ENCODE assay signal across 31 cellular contexts in genomic region chr3:123389338-123389910, GRCh38. TPM values are rescaled to one million over a fixed set of nuclear protein-coding genes. Genes with fewer than 3 reads are reported as not detected.
A peak's percentile ranks its signal among the peaks of the same experiment; 100 is the strongest.
DNase-seq lines count a peak whose midpoint lies in the region; ATAC-seq, FAIRE-seq and TF ChIP-seq lines count a peak whose summit lies in the region.
"Had no signal": no experiment of that assay in that cellular context is flagged by ENCODE, and none has a peak within 500 bp of the region (broad histone marks: within the 10 kb centered on the region; RNA-seq: fewer than 3 reads in every experiment).

No MANE protein-coding gene starts in this region.

- peaks cover 22% of the 10 kb centered on the region for H3K27me3 Mint-ChIP-seq in nephron progenitor cell (ENCODE audit: low read depth, poor library complexity)

- DNase-seq in caudate nucleus (lab: John Stamatoyannopoulos, UW): no peak
- peak; percentile 22 for DNase-seq in left ventricle myocardium superior
- no peak for DNase-seq in nephron progenitor cell
- DNase-seq in HAP-1 (ENCODE audit: low spot score in 2 of 2): no peak
- no peak for DNase-seq in retina
- no peak for DNase-seq in GM10248 (ENCODE audit: extremely low spot score)
- DNase-seq in RCC 7860 (ENCODE audit: low spot score): no peak
- DNase-seq: ACHN; activated CD4-positive, alpha-beta T cell treated with anti-CD3 and anti-CD28 coated beads, Interleukin-2, amount 50 U/mL, for 4 hours; activated CD8-positive, alpha-beta memory T cell treated with anti-CD3 and anti-CD28 coated beads, Interleukin-2, amount 10 ng/mL, durations not matched to agents 7 days and 5 days; activated T-cell treated with anti-CD3 and anti-CD28 coated beads, Interleukin-2, amount 50 U/mL, for 4 hours; CD4-positive, alpha-beta memory T cell; foreskin fibroblast; H7; KG1; kidney glomerular epithelial cell; NCI-H1417; NCI-H2029; NCI-H2227 treated with DMSO at 0.1 percent for 48 hours; NCI-H526 treated with DMSO at 0.1 percent for 48 hours; PC-3; SHP77; T-helper 17 cell had no signal

- peaks cover 90% of the 10 kb centered on the region for H3K4me1 Mint-ChIP-seq in nephron progenitor cell
- H3K4me1 Mint-ChIP-seq: activated CD8-positive, alpha-beta memory T cell treated with anti-CD3 and anti-CD28 coated beads, Interleukin-2, amount 10 ng/mL, durations not matched to agents 7 days and 5 days; B cell; CD4-positive, alpha-beta memory T cell; stimulated activated memory B cell treated with anti-CD40 and anti-IgM and Interleukin-4, amounts not matched to agents 10 μg/mL and 1 μg/mL and 100 μg/mL, for 72 hours had no signal

- H3K27ac ChIP-seq in caudate nucleus (ENCODE audit: low read depth, low read length) (peak overlapping the region; percentile 77), subcutaneous abdominal adipose tissue (ENCODE audit: low read depth, low read length) (peak overlapping the region; percentile 43)
- H3K27ac ChIP-seq: cardiac muscle cell, suprapubic skin, vagina had no signal

- H3K27ac Mint-ChIP-seq in nephron progenitor cell: peak overlapping the region; percentile 87
- H3K27ac Mint-ChIP-seq: activated CD8-positive, alpha-beta memory T cell treated with anti-CD3 and anti-CD28 coated beads, Interleukin-2, amount 10 ng/mL, durations not matched to agents 7 days and 5 days; B cell; stimulated activated memory B cell treated with anti-CD40 and anti-IgM and Interleukin-4, amounts not matched to agents 10 μg/mL and 1 μg/mL and 100 μg/mL, for 72 hours; T-helper 17 cell had no signal

- H3K9me3 ChIP-seq in subcutaneous abdominal adipose tissue (ENCODE audit: control insufficient read depth in 5 of 5, low read length in 5 of 5): no peaks in the 10 kb centered on the region
- no peaks in the 10 kb centered on the region for H3K9me3 ChIP-seq in HAP-1
- H3K9me3 ChIP-seq: suprapubic skin, vagina had no signal

- H3K4me3 ChIP-seq in subcutaneous abdominal adipose tissue (ENCODE audit: low read depth in 1 of 5, low read length in 5 of 5): no peak overlapping the region
- H3K4me3 ChIP-seq in HAP-1: no peak overlapping the region
- H3K4me3 ChIP-seq: cardiac muscle cell, suprapubic skin, vagina had no signal

- no peaks in the 10 kb centered on the region for H3K36me3 Mint-ChIP-seq in nephron progenitor cell (ENCODE audit: low read depth)
- H3K36me3 Mint-ChIP-seq: activated CD8-positive, alpha-beta memory T cell treated with anti-CD3 and anti-CD28 coated beads, Interleukin-2, amount 10 ng/mL, durations not matched to agents 7 days and 5 days; CD4-positive, alpha-beta memory T cell; stimulated activated memory B cell treated with anti-CD40 and anti-IgM and Interleukin-4, amounts not matched to agents 10 μg/mL and 1 μg/mL and 100 μg/mL, for 72 hours had no signal

- no peak for ATAC-seq in left ventricle myocardium superior
- ATAC-seq: activated CD8-positive, alpha-beta memory T cell treated with anti-CD3 and anti-CD28 coated beads, Interleukin-2, amount 10 ng/mL, durations not matched to agents 7 days and 5 days; activated T-cell treated with anti-CD3 and anti-CD28 coated beads, Interleukin-2, amount 50 U/mL, for 4 hours; PC-3; stimulated activated memory B cell treated with anti-CD40 and anti-IgM and Interleukin-4, amounts not matched to agents 10 μg/mL and 1 μg/mL and 100 μg/mL, for 72 hours; T-helper 17 cell had no signal

- H3K4me1 ChIP-seq in subcutaneous abdominal adipose tissue (ENCODE audit: control insufficient read depth in 5 of 5, insufficient read depth in 5 of 5, low read length in 5 of 5) (peaks cover 6 to 74% (median 45%) of the 10 kb centered on the region in 5 donors), HAP-1 (no peaks in the 10 kb centered on the region)

- CTCF ChIA-PET in GM10248 (lab: Yijun Ruan, JAX): interaction anchor here (1.3 kb wide), 1 partner anchor 60 kb away, joined by 3 read pairs; no protein-coding TSS in a partner anchor

- no peak overlapping the region for H3K9ac ChIP-seq in subcutaneous abdominal adipose tissue (ENCODE audit: low read length in 5 of 5)

- intact Hi-C loops in left ventricle myocardium superior (cut with micrococcal nuclease): no loop called here

- in situ Hi-C loops in HAP-1 (cut with MboI; ENCODE audit: low sequenced_read_pairs): no loop called here

- H3K27me3 ChIP-seq in subcutaneous abdominal adipose tissue (ENCODE audit: control insufficient read depth in 5 of 5, insufficient read depth in 4 of 5, low read length in 5 of 5) (no peaks in the 10 kb centered on the region), HAP-1 (ENCODE audit: low read depth) (no peaks in the 10 kb centered on the region)
- H3K27me3 ChIP-seq: cardiac muscle cell, suprapubic skin, vagina had no signal

- no peak overlapping the region for H3K4me3 Mint-ChIP-seq in nephron progenitor cell
- H3K4me3 Mint-ChIP-seq: activated CD8-positive, alpha-beta memory T cell treated with anti-CD3 and anti-CD28 coated beads, Interleukin-2, amount 10 ng/mL, durations not matched to agents 7 days and 5 days; activated T-cell treated with anti-CD3 and anti-CD28 coated beads, Interleukin-2, amount 50 U/mL, for 4 hours; B cell; CD4-positive, alpha-beta memory T cell; stimulated activated memory B cell treated with anti-CD40 and anti-IgM and Interleukin-4, amounts not matched to agents 10 μg/mL and 1 μg/mL and 100 μg/mL, for 72 hours; T-helper 17 cell had no signal

- no peaks in the 10 kb centered on the region for H3K36me3 ChIP-seq in subcutaneous abdominal adipose tissue (ENCODE audit: control insufficient read depth in 5 of 5, insufficient read depth in 5 of 5, low read length in 5 of 5)
- no peaks in the 10 kb centered on the region for H3K36me3 ChIP-seq in HAP-1 (replicated peaks)
- H3K36me3 ChIP-seq: cardiac muscle cell, suprapubic skin, vagina had no signal

- H3K9me3 Mint-ChIP-seq in nephron progenitor cell: no peaks in the 10 kb centered on the region
- H3K9me3 Mint-ChIP-seq: activated T-cell treated with anti-CD3 and anti-CD28 coated beads, Interleukin-2, amount 50 U/mL, for 4 hours; CD4-positive, alpha-beta memory T cell; stimulated activated memory B cell treated with anti-CD40 and anti-IgM and Interleukin-4, amounts not matched to agents 10 μg/mL and 1 μg/mL and 100 μg/mL, for 72 hours had no signal

- no peak for FAIRE-seq in RCC 7860 (lab: Jason Lieb, UNC)
- FAIRE-seq: astrocyte, GM18507 had no signal

- TF ChIP-seq CTCF in nephron progenitor cell (IDR thresholded peaks at IDR 0.05) (no peak), GM10248 (IDR thresholded peaks at IDR 0.05; ENCODE audit: control extremely low read depth, extremely low read depth, low read depth, missing control alignments) (no peak)

- POLR2A ChIA-PET in GM10248 (lab: Yijun Ruan, JAX): no interaction called here

RNA-seq across cellular contexts. Expression of gene ADCY5, which starts 59.5 kb away (rescaled TPM):
- total RNA-seq in left ventricle myocardium superior: 273 TPM
- total RNA-seq: activated CD8-positive, alpha-beta memory T cell treated with anti-CD3 and anti-CD28 coated beads, Interleukin-2, amount 10 ng/mL, durations not matched to agents 7 days and 5 days; B cell; CD4-positive, alpha-beta memory T cell; PC-3; T-helper 17 cell had no signal
